In the genomic region with DNA sequence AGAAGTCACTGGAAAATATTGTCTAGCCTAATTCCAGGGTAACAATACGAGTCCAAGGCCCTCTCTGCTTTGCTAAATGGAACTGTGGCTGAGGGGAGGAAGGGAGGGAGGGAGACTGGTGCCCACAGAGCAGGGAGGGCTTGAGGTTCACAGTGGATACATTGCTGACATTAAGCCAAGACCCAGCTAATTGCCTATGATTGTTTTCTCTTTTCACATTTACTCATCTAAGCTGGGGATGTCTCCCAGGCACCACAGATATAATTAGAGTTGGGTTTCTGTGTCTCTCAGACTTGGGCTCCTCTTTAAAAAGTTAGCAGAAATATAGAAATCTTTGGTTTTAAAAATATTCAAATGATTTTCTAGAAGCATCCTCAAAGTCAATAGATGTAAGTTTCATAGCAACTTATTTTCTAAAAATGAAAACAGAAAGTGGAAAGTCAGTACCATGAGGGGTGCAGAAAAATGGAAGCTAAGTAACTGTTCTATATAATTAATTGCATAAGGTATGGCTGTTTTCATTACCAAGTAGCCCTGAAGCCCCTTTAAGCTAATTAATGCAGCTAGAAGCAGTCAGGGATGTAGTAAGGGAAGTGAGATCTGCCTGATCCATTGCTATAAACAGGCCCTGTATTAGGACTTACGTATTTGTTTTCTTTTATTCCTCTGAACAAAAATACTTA, we compare ENCODE assay signal across 13 cellular contexts.
DNase-seq lines count a peak whose midpoint lies in the region; ATAC-seq and TF ChIP-seq lines count a peak whose summit lies in the region.
"Had no signal": no experiment of that assay in that cellular context is flagged by ENCODE, and none has a peak within 500 bp of the region (broad histone marks: within the 10 kb centered on the region; RNA-seq: fewer than 3 reads in every experiment).

No MANE protein-coding gene starts in this region.

- H3K9me3 ChIP-seq in left lung = no peaks in the 10 kb centered on the region
- H3K9me3 ChIP-seq: psoas muscle, transverse colon had no signal

- no peak overlapping the region for H3K27ac ChIP-seq in left lung
- H3K27ac ChIP-seq: psoas muscle, transverse colon had no signal

- peak; percentile 59 for DNase-seq in GM12865 (ENCODE audit: low read depth)
- DNase-seq in NCI-H345 treated with DMSO at 0.1 percent for 48 hours (lab: John Stamatoyannopoulos, UW; ENCODE audit: unreplicated experiment) = no peak
- DNase-seq in left lung = no peak
- DNase-seq in NCI-H146 (lab: John Stamatoyannopoulos, UW) = no peak
- no peak for DNase-seq in T-helper 1 cell
- DNase-seq: endodermal cell, head of caudate nucleus, mesenchymal stem cell, psoas muscle, transverse colon had no signal

- intact Hi-C loops in left lung (cut with DNase I) = no loop called here

- TF ChIP-seq CTCF in GM12865 (IDR thresholded peaks at IDR 0.05; ENCODE audit: insufficient read depth, low read depth, low read length, missing control alignments) = no peak
- TF ChIP-seq CTCF in left lung (IDR thresholded peaks at IDR 0.05) = no peak

- no peak overlapping the region for H3K4me3 ChIP-seq in GM12865 (ENCODE audit: low read depth, low read length)
- H3K4me3 ChIP-seq in left lung = no peak overlapping the region
- H3K4me3 ChIP-seq: psoas muscle, transverse colon had no signal

- H3K4me1 ChIP-seq in left lung = no peaks in the 10 kb centered on the region
- H3K4me1 ChIP-seq: psoas muscle, transverse colon had no signal

- H3K36me3 ChIP-seq in left lung = no peaks in the 10 kb centered on the region
- H3K36me3 ChIP-seq: transverse colon had no signal

- ATAC-seq in GM19397 (IDR thresholded peaks at IDR 0.05; ENCODE audit: unreplicated experiment) (peak; percentile 49), HG02798 (IDR thresholded peaks at IDR 0.05; ENCODE audit: poor library complexity, unreplicated experiment) (peak; percentile 53), HG03457 (IDR thresholded peaks at IDR 0.05; ENCODE audit: unreplicated experiment) (peak; percentile 51), left lung (no peak)
- ATAC-seq: psoas muscle had no signal

- no peaks in the 10 kb centered on the region for H3K27me3 ChIP-seq in left lung
- H3K27me3 ChIP-seq: transverse colon had no signal
